In the genomic region with DNA sequence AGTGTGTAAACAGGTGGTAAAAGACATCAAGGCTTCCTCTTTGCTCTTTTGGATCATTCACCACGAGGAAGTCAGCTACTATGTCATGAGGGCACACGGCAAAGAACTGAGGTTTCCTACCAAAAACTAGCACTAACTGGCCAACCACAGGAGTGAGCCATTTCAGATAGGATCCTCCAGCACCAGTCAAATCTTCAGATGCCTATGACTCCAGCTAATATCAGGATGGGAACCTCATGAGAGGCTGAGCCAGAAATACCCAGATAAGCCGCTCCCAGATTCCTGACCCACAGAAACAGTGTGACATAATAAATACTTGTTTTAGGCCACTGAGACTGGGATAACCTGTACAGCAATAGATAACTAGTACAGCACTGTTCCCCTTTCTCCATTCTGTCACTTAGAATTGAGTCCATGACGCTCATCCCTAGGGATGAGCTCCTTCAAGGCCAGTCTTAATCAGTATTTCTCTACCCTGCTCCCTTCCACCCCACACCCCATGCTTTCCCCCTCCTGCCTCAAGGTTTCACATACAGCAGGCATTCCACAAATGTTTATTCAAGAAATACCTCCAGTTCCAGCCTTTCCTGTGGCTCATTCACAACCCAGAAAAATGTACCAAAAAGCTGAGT, we compare ENCODE assay signal across 9 cellular contexts.
DNase-seq lines count a peak whose midpoint lies in the region; ATAC-seq and TF ChIP-seq lines count a peak whose summit lies in the region.
"Had no signal": no experiment of that assay in that cellular context is flagged by ENCODE, and none has a peak within 500 bp of the region (broad histone marks: within the 10 kb centered on the region; RNA-seq: fewer than 3 reads in every experiment).

No MANE protein-coding gene starts in this region.

- POLR2A ChIA-PET in HEK293 (lab: Yijun Ruan, JAX), result interaction anchor here (1.6 kb wide), 1 partner anchor 68 kb away, joined by 5 read pairs; the partner anchor contains the start of gene PPM1H

- no peaks in the 10 kb centered on the region; the same call in 1 of the 2 replicates for H3K4me1 ChIP-seq in HEK293 (ENCODE audit: control insufficient read depth, insufficient read depth, low read length)
- peaks cover 0 to 15% of the 10 kb centered on the region in 2 donors for H3K4me1 ChIP-seq in ascending aorta
- H3K4me1 ChIP-seq in hepatocyte (ENCODE audit: insufficient read depth), result peaks cover 18% of the 10 kb centered on the region
- peaks cover 28 to 45% of the 10 kb centered on the region in 2 donors for H3K4me1 ChIP-seq in thoracic aorta (ENCODE audit: control insufficient read depth in 1 of 2, low read depth in 2 of 2)

- peaks cover 45% of the 10 kb centered on the region for H3K79me2 ChIP-seq in hepatocyte

- no peaks in the 10 kb centered on the region for H3K9me2 ChIP-seq in hepatocyte (replicated peaks; ENCODE audit: insufficient read depth)

- DNase-seq in ascending aorta (ENCODE audit: low spot score in 2 of 2) (no peak), hepatocyte (ENCODE audit: low spot score) (peak; percentile 32), thoracic aorta (ENCODE audit: low spot score) (no peak), activated gamma-delta T cell (lab: John Stamatoyannopoulos, UW) (no peak), hypothalamus (lab: John Stamatoyannopoulos, UW) (no peak)
- DNase-seq: natural killer cell had no signal

- H4K20me1 ChIP-seq in hepatocyte (ENCODE audit: insufficient read depth, poor library complexity, severe bottlenecking), result no peaks in the 10 kb centered on the region

- H3K36me3 ChIP-seq in HEK293 (ENCODE audit: control insufficient read depth in 2 of 2, insufficient read depth in 1 of 2, low read length in 2 of 2), result no peaks in the 10 kb centered on the region
- H3K36me3 ChIP-seq in ascending aorta, result no peaks in the 10 kb centered on the region
- H3K36me3 ChIP-seq in hepatocyte (replicated peaks; ENCODE audit: insufficient read depth, low read depth), result no peaks in the 10 kb centered on the region
- no peaks in the 10 kb centered on the region for H3K36me3 ChIP-seq in thoracic aorta

- H2AFZ ChIP-seq in hepatocyte, result no peak overlapping the region

- H3K27ac ChIP-seq in HEK293 (ENCODE audit: extremely low read depth, low read depth, low read length), result no peak overlapping the region
- H3K27ac ChIP-seq in ascending aorta, result peak overlapping the region; percentile 80 to 83
- peak overlapping the region; percentile 57 for H3K27ac ChIP-seq in hepatocyte
- H3K27ac ChIP-seq in thoracic aorta, result peak overlapping the region; percentile 66 to 68

- H3K27me3 ChIP-seq in ascending aorta, result no peaks in the 10 kb centered on the region
- H3K27me3 ChIP-seq in hepatocyte, result no peaks in the 10 kb centered on the region
- no peaks in the 10 kb centered on the region for H3K27me3 ChIP-seq in thoracic aorta (replicated peaks; ENCODE audit: insufficient read depth)

- intact Hi-C loops in ascending aorta (cut with DNase I), result no loop called here

- CTCF ChIA-PET in HEK293 (lab: Yijun Ruan, JAX), result interaction anchor here (0.6 kb wide), 1 partner anchor 22 kb away, joined by 4 read pairs; no protein-coding TSS in a partner anchor

- 43% methylated on average over 4 of the region's 4 CpGs for WGBS in hepatocyte (ENCODE audit: low lambda C conversion rate, missing lambda C conversion rate)

- no peak for ATAC-seq in thoracic aorta (ENCODE audit: insufficient number of reproducible peaks, low FRiP score, low read depth)
- no peak for ATAC-seq in HG02623 (IDR thresholded peaks at IDR 0.05; ENCODE audit: unreplicated experiment)
- no peak for ATAC-seq in GM18502 (IDR thresholded peaks at IDR 0.05; ENCODE audit: poor library complexity, unreplicated experiment)

- H3K9me3 ChIP-seq in HEK293 (ENCODE audit: control insufficient read depth, insufficient read depth, low read depth, low read length) (no peaks in the 10 kb centered on the region), ascending aorta (no peaks in the 10 kb centered on the region), hepatocyte (ENCODE audit: low read depth) (no peaks in the 10 kb centered on the region), thoracic aorta (no peaks in the 10 kb centered on the region)

- no peak overlapping the region for H3K4me3 ChIP-seq in HEK293 (ENCODE audit: low read depth, low read length)
- no peak overlapping the region for H3K4me3 ChIP-seq in ascending aorta
- no peak overlapping the region for H3K4me3 ChIP-seq in hepatocyte
- H3K4me3 ChIP-seq in thoracic aorta, result no peak overlapping the region

- H3K4me2 ChIP-seq in hepatocyte, result peak overlapping the region; percentile 30

- TF ChIP-seq CTCF in HEK293 (tag by site-specific recombination; IDR thresholded peaks at IDR 0.05) (no peak), ascending aorta (IDR thresholded peaks at IDR 0.05) (no peak), hepatocyte (IDR thresholded peaks at IDR 0.05; ENCODE audit: poor library complexity) (no peak), thoracic aorta (IDR thresholded peaks at IDR 0.05) (no peak)

TF ChIP-seq in HEK293, 187 proteins besides CTCF, POLR2A, EP300 and RAD21:
- TF ChIP-seq ZNF398 (tag by site-specific recombination; IDR thresholded peaks at IDR 0.05) (peak; percentile 55), KLF10 (tag by site-specific recombination; IDR thresholded peaks at IDR 0.05) (no peak), ZNF157 (tag by site-specific recombination; IDR thresholded peaks at IDR 0.05) (no peak), ZNF624 (tag by site-specific recombination; IDR thresholded peaks at IDR 0.05) (no peak), ZNF521 (tag by site-specific recombination; IDR thresholded peaks at IDR 0.05) (no peak), ZNF555 (tag by site-specific recombination; conservative IDR thresholded peaks at IDR 0.05) (no peak), ZNF404 (tag by site-specific recombination; IDR thresholded peaks at IDR 0.05) (no peak), ZNF610 (tag by site-specific recombination; IDR thresholded peaks at IDR 0.05; ENCODE audit: borderline replicate concordance) (no peak)
- TF ChIP-seq, protein P1, sequence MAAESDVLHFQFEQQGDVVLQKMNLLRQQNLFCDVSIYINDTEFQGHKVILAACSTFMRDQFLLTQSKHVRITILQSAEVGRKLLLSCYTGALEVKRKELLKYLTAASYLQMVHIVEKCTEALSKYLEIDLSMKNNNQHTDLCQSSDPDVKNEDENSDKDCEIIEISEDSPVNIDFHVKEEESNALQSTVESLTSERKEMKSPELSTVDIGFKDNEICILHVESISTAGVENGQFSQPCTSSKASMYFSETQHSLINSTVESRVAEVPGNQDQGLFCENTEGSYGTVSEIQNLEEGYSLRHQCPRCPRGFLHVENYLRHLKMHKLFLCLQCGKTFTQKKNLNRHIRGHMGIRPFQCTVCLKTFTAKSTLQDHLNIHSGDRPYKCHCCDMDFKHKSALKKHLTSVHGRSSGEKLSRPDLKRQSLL (tag by site-specific recombination; IDR thresholded peaks at IDR 0.05), result no peak
TF ChIP-seq in HEK293: peak in this region for 1.
